Comparison of ENCODE assay signal across 8 cellular contexts in genomic region chr10:27155073-27155754, GRCh38. TPM values are rescaled to one million over a fixed set of nuclear protein-coding genes. Genes with fewer than 3 reads are reported as not detected.
DNase-seq lines count a peak whose midpoint lies in the region; ATAC-seq lines count a peak whose summit lies in the region.

Gene MASTL, plus strand, starts transcription at chr10:27155352. Its CDS starts 75 bp downstream, at chr10:27155427.

- H3K36me3 ChIP-seq in mesodermal cell (ENCODE audit: control insufficient read depth, insufficient read depth, low read length) = peaks cover 40% of the 10 kb centered on the region

- WGBS in mesodermal cell (ENCODE audit: insufficient coverage in 2 of 2), 2 experiments = 0% methylated on average over 29 to 44 of the region's 55 CpGs

- peaks cover 5% of the 10 kb centered on the region for H3K4me1 ChIP-seq in mesodermal cell (ENCODE audit: control insufficient read depth, insufficient read depth, low read length, poor library complexity, severe bottlenecking)

- no peaks in the 10 kb centered on the region for H3K9me3 ChIP-seq in mesodermal cell (ENCODE audit: control insufficient read depth, low read length)

- ATAC-seq in GM19467 (IDR thresholded peaks at IDR 0.05; ENCODE audit: unreplicated experiment) = peak; percentile 77

- H3K27ac ChIP-seq in mesodermal cell (ENCODE audit: low read depth, low read length, severe bottlenecking) = peak within 1 kb of the TSS; percentile 98

- DNase-seq in COR-L47 (lab: John Stamatoyannopoulos, UW) = peak; percentile 48
- peak; percentile 42 for DNase-seq in HPDE6-E6E7 (ENCODE audit: extremely low spot score)
- DNase-seq in NOMO-1 treated with dmso at 0.1 percent for 144 hours (lab: John Stamatoyannopoulos, UW; ENCODE audit: unreplicated experiment) = peak; percentile 83
- peak; percentile 94 for DNase-seq in activated CD8-positive, alpha-beta memory T cell treated with anti-CD3 and anti-CD28 coated beads, Interleukin-2, amount 50 U/mL, for 4 hours
- peak; percentile 91 for DNase-seq in stimulated activated CD8-positive, alpha-beta memory T cell treated with anti-CD3 and anti-CD28 coated beads, Interleukin-15, amount 100 ng/mL, for 24 hours (ENCODE audit: low read depth)

- peak within 1 kb of the TSS; percentile 84 for H3K4me3 ChIP-seq in mesodermal cell (ENCODE audit: extremely low read depth, insufficient read depth, low read length, poor library complexity, severe bottlenecking)

- in situ Hi-C loops in endometrial microvascular endothelial cells (cut with HindIII; ENCODE audit: inconsistent ontology term, low pct_unique_long_range_greater_than_20kb, low sequenced_read_pairs) = no loop called here

RNA-seq across cellular contexts. Expression of gene MASTL, which starts in this region (rescaled TPM):
- 16.4 TPM for total RNA-seq in endometrial microvascular endothelial cells (ENCODE audit: inconsistent ontology term)
- 32.9 TPM for polyA plus RNA-seq in mesodermal cell (2013, experiment 1 of 2)
- polyA plus RNA-seq in mesodermal cell (2013, experiment 2 of 2) = 35.5 TPM

Comparison
In these comparisons a context has a peak if more than half of its experiments do, and no peak if none do; other contexts are left out.
1. Peak in every context shown above with its lines: DNase-seq, ATAC-seq, H3K4me3 ChIP-seq and H3K27ac ChIP-seq.
2. DNase-seq: peak in every context shown above with its lines; median percentile 94 in activated CD8-positive, alpha-beta memory T cell treated with anti-CD3 and anti-CD28 coated beads, Interleukin-2, amount 50 U/mL, for 4 hours; 91 in stimulated activated CD8-positive, alpha-beta memory T cell treated with anti-CD3 and anti-CD28 coated beads, Interleukin-15, amount 100 ng/mL, for 24 hours; 83 in NOMO-1 treated with dmso at 0.1 percent for 144 hours; 48 in COR-L47; 42 in HPDE6-E6E7.